Comparison of ENCODE assay signal across 15 cellular contexts in the genomic region with DNA sequence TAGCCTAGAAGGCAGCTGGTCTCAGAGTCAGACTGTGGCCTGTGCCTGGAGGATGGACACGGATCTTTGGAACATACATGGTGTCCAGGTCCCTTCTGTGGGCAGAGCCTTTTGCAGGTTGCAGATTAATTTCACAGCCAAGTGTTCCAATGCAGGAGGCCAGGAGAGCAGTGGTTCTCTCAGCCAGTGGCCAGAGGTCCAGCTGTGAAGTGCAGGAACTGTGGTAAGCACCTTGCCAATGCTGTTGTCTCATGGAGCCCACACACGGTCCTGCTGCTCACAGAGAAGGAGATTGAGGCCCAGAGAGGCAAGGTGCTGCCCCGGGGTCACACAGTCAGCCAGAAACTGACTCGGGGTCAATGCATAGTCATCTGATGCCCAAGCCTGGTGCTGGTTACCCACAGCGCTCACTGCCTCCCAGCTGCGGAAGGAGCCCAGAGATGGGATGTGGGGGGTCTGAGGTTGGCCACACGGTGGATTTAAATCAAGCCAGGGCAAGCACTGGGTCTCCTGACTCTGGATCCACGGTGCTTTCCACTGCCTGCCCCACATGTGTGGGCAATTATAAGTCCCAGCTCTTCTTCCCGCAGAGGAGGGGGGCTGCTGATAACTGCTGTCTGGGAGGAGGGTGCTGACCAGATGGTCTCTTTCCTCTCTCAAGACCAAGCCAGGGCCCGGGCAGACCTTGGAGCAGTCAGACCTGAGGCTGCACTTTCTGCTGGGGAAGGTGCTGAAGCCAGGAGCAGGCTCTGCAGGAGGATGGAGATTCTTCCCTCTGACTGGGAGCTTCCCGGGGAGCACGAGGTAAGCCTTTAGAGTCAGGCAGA. TPM values are rescaled to one million over a fixed set of nuclear protein-coding genes. Genes with fewer than 3 reads are reported as not detected.
DNase-seq lines count a peak whose midpoint lies in the region; ATAC-seq and TF ChIP-seq lines count a peak whose summit lies in the region.
"Had no signal": no experiment of that assay in that cellular context is flagged by ENCODE, and none has a peak within 500 bp of the region (broad histone marks: within the 10 kb centered on the region; RNA-seq: fewer than 3 reads in every experiment).

No MANE protein-coding gene starts in this region.

- H3K4me1 ChIP-seq in testis: peaks cover 13% of the 10 kb centered on the region
- H3K4me1 ChIP-seq: A549 had no signal

- ATAC-seq in HG02610 (IDR thresholded peaks at IDR 0.05; ENCODE audit: unreplicated experiment): no peak
- ATAC-seq: A549 had no signal

- DNase-seq in activated CD4-positive, alpha-beta T cell treated with anti-CD3 and anti-CD28 coated beads for 48 hours: peak; percentile 6
- DNase-seq in activated CD4-positive, alpha-beta T cell treated with anti-CD3 and anti-CD28 coated beads for 1 hour: no peak
- no peak for DNase-seq in mesothelial cell of epicardium (ENCODE audit: low spot score in 2 of 2, unreplicated experiment in 2 of 2)
- DNase-seq in testis: no peak
- no peak for DNase-seq in T-helper 9 cell
- DNase-seq in middle frontal gyrus (ENCODE audit: extremely low spot score, low spot score): no peak
- DNase-seq: GF-D8, GOT3, NCI-H1092, T1000 had no signal

- intact Hi-C loops in testis (cut with DNase I; ENCODE audit: low total_unique reads): no loop called here

- H3K4me1 Mint-ChIP-seq in mesothelial cell of epicardium: peaks cover 53% of the 10 kb centered on the region

- no peaks in the 10 kb centered on the region for H3K27me3 ChIP-seq in testis

- H3K36me3 ChIP-seq in testis (ENCODE audit: low read depth, missing control alignments): no peaks in the 10 kb centered on the region

- no peaks in the 10 kb centered on the region for H3K9me3 Mint-ChIP-seq in mesothelial cell of epicardium

- peak overlapping the region; percentile 82 for H3K4me3 Mint-ChIP-seq in mesothelial cell of epicardium

- no peaks in the 10 kb centered on the region for H3K9me3 ChIP-seq in testis
- H3K9me3 ChIP-seq: A549 had no signal

- no peak for TF ChIP-seq POLR2A in testis (IDR thresholded peaks at IDR 0.05)

- TF ChIP-seq CTCF in mesothelial cell of epicardium (IDR thresholded peaks at IDR 0.05; ENCODE audit: unreplicated experiment) (no peak), testis (IDR thresholded peaks at IDR 0.05) (no peak)

- H3K4me3 ChIP-seq in testis: peak overlapping the region; percentile 49 to 66
- H3K4me3 ChIP-seq: A549 had no signal

- H3K27ac Mint-ChIP-seq in mesothelial cell of epicardium: peak overlapping the region; percentile 97

- peak overlapping the region; percentile 89 for H3K27ac ChIP-seq in cingulate gyrus (ENCODE audit: low read depth, low read length)
- H3K27ac ChIP-seq in testis: peak overlapping the region; percentile 50 to 81
- H3K27ac ChIP-seq: A549 had no signal

- 41 to 53% methylated on average over 10 to 12 of the region's 12 CpGs for WGBS in testis, 2 donors

- no peaks in the 10 kb centered on the region for H3K27me3 Mint-ChIP-seq in mesothelial cell of epicardium (ENCODE audit: low read depth)

- no peaks in the 10 kb centered on the region for H3K36me3 Mint-ChIP-seq in mesothelial cell of epicardium

RNA-seq across cellular contexts. Expression of a gene that starts 2.8 kb away (rescaled TPM):
- 100 to 105 TPM (median 102 TPM) in 3 replicates for total RNA-seq in mesothelial cell of epicardium
- total RNA-seq in testis: 10 to 100 TPM; 71.2 to 87.0 TPM
- 61.6 TPM for polyA plus RNA-seq in testis (ENCODE audit: insufficient read depth, low read depth, low replicate concordance)

RNA-seq across cellular contexts. Expression of a gene that starts 13.7 kb away (rescaled TPM):
- total RNA-seq in mesothelial cell of epicardium (0.51 to 1.1 TPM (median 0.68 TPM) in 3 replicates), testis (1 to 10 TPM; 3.4 to 5.2 TPM)
- 3.4 TPM for polyA plus RNA-seq in testis (ENCODE audit: insufficient read depth, low read depth, low replicate concordance)
- total RNA-seq: dermis microvascular lymphatic vessel endothelial cell, pulmonary artery endothelial cell had no signal
- polyA plus RNA-seq: A549 had no signal

RNA-seq across cellular contexts. Expression of a gene that starts 37.0 kb away (rescaled TPM):
- total RNA-seq in mesothelial cell of epicardium (not detected in 3 replicates), testis (under 1 TPM in 1 of 2 donors, not detected in 1; 0.12 TPM)
- not detected for polyA plus RNA-seq in testis (ENCODE audit: insufficient read depth, low read depth, low replicate concordance)
- total RNA-seq: dermis microvascular lymphatic vessel endothelial cell, pulmonary artery endothelial cell had no signal
- polyA plus RNA-seq: A549 had no signal
